In the genomic region with DNA sequence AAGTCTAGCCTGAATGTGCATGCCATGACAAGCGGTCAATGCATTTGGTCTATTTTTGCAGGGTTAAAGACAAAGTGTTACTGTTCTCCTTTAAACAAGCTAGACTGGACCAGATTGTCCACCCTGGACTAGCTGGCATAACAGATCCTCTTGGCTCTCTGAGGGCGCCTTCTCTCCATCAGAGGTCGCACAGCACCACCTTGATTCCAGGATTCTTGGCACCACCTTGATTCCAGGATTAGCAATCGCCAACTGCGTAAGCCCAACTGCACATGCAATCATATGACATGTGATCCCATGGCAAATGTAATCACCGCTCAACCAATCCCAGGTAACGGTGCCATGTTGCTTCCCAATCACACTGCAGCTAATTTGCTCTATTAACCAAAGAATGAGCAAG, we compare ENCODE assay signal across 17 cellular contexts.
DNase-seq lines count a peak whose midpoint lies in the region; ATAC-seq and TF ChIP-seq lines count a peak whose summit lies in the region.
"Had no signal": no experiment of that assay in that cellular context is flagged by ENCODE, and none has a peak within 500 bp of the region (broad histone marks: within the 10 kb centered on the region; RNA-seq: fewer than 3 reads in every experiment).

No MANE protein-coding gene starts in this region.

- ATAC-seq in stimulated activated naive B cell treated with anti-CD40 and anti-IgM and Interleukin-4, amounts not matched to agents 10 μg/mL and 1 μg/mL and 100 μg/mL, for 72 hours (replicated peaks): no peak
- ATAC-seq in HG03457 (IDR thresholded peaks at IDR 0.05; ENCODE audit: unreplicated experiment): no peak
- ATAC-seq in GM18502 (IDR thresholded peaks at IDR 0.05; ENCODE audit: poor library complexity, unreplicated experiment): no peak
- ATAC-seq: CD8-positive, alpha-beta T cell; GM12878; GM23338; HCT116 had no signal

- no peaks in the 10 kb centered on the region for H3K9me2 ChIP-seq in Karpas-422 (replicated peaks; ENCODE audit: insufficient read depth, low read length)

- 97 to 98% methylated on average over 7 of the region's 7 CpGs for WGBS in sigmoid colon, 2 donors

- peaks cover 51 to 86% of the 10 kb centered on the region in 2 donors for H3K4me1 Mint-ChIP-seq in stimulated activated naive B cell treated with anti-CD40 and anti-IgM and Interleukin-4, amounts not matched to agents 10 μg/mL and 1 μg/mL and 100 μg/mL, for 72 hours

- H3K27ac ChIP-seq in Karpas-422 (ENCODE audit: low read length) (peak overlapping the region; percentile 98), sigmoid colon (no peak overlapping the region)

- no peak overlapping the region for H3K9ac ChIP-seq in Karpas-422 (ENCODE audit: low read length)

- no peak overlapping the region for H2AFZ ChIP-seq in Karpas-422 (ENCODE audit: low read length)
- H2AFZ ChIP-seq: GM23338 had no signal

- H4K20me1 ChIP-seq in Karpas-422 (ENCODE audit: insufficient read depth, low read depth, low read length): no peaks in the 10 kb centered on the region; the same call in 1 of the 2 replicates

- H3K27me3 ChIP-seq in Karpas-422 (ENCODE audit: low read length) (no peaks in the 10 kb centered on the region), sigmoid colon (no peaks in the 10 kb centered on the region)

- no peak overlapping the region for H3K4me2 ChIP-seq in Karpas-422 (ENCODE audit: low read depth, low read length, poor library complexity, severe bottlenecking)
- H3K4me2 ChIP-seq: GM23338 had no signal

- H3K9me3 Mint-ChIP-seq in stimulated activated naive B cell treated with anti-CD40 and anti-IgM and Interleukin-4, amounts not matched to agents 10 μg/mL and 1 μg/mL and 100 μg/mL, for 72 hours: no peaks in the 10 kb centered on the region
- H3K9me3 Mint-ChIP-seq: CD8-positive, alpha-beta T cell; GM23338; H9 had no signal

- H3K4me1 ChIP-seq in Karpas-422 (ENCODE audit: low read length) (peaks cover 98% of the 10 kb centered on the region), sigmoid colon (no peaks in the 10 kb centered on the region)
- H3K4me1 ChIP-seq: Caco-2 had no signal

- TF ChIP-seq EP300 in sigmoid colon (IDR thresholded peaks at IDR 0.05): no peak

- H3K9me3 ChIP-seq in Karpas-422 (ENCODE audit: low read length) (no peaks in the 10 kb centered on the region), sigmoid colon (no peaks in the 10 kb centered on the region)
- H3K9me3 ChIP-seq: Caco-2 had no signal

- no peak overlapping the region for H3K4me3 ChIP-seq in Karpas-422 (ENCODE audit: low read length)
- no peak overlapping the region for H3K4me3 ChIP-seq in sigmoid colon
- H3K4me3 ChIP-seq: GM12878, GM23338 had no signal

- no peak for TF ChIP-seq CTCF in sigmoid colon (IDR thresholded peaks at IDR 0.05)

- H3K27me3 Mint-ChIP-seq in stimulated activated naive B cell treated with anti-CD40 and anti-IgM and Interleukin-4, amounts not matched to agents 10 μg/mL and 1 μg/mL and 100 μg/mL, for 72 hours: no peaks in the 10 kb centered on the region

- H3K36me3 ChIP-seq in Karpas-422 (ENCODE audit: insufficient read depth, low read length) (peaks cover 54% of the 10 kb centered on the region), sigmoid colon (no peaks in the 10 kb centered on the region)

- no peak for TF ChIP-seq POLR2A in sigmoid colon (IDR thresholded peaks at IDR 0.05)

- H3K27ac Mint-ChIP-seq in stimulated activated naive B cell treated with anti-CD40 and anti-IgM and Interleukin-4, amounts not matched to agents 10 μg/mL and 1 μg/mL and 100 μg/mL, for 72 hours: peak overlapping the region; percentile 47
- H3K27ac Mint-ChIP-seq: GM23338, H9 had no signal

- DNase-seq in Karpas-422 (no peak), cerebellar cortex (ENCODE audit: low spot score) (peak; percentile 78), medulla oblongata (ENCODE audit: extremely low spot score) (peak; percentile 13), occipital lobe (lab: John Stamatoyannopoulos, UW) (no peak), sigmoid colon (no peak)
- no peak for DNase-seq in stimulated activated naive B cell treated with anti-CD40 and anti-IgM and Interleukin-4, amounts not matched to agents 10 μg/mL and 1 μg/mL and 100 μg/mL, for 72 hours
- DNase-seq: Caco-2; CD8-positive, alpha-beta T cell; DMS153; DND-41; GDM1; H9 had no signal

- H3K79me2 ChIP-seq in Karpas-422 (ENCODE audit: low read length): peaks cover 60% of the 10 kb centered on the region

- H3K36me3 Mint-ChIP-seq in stimulated activated naive B cell treated with anti-CD40 and anti-IgM and Interleukin-4, amounts not matched to agents 10 μg/mL and 1 μg/mL and 100 μg/mL, for 72 hours: peaks cover 82 to 85% of the 10 kb centered on the region in 2 donors

- H3K4me3 Mint-ChIP-seq in stimulated activated naive B cell treated with anti-CD40 and anti-IgM and Interleukin-4, amounts not matched to agents 10 μg/mL and 1 μg/mL and 100 μg/mL, for 72 hours: no peak overlapping the region
- H3K4me3 Mint-ChIP-seq: CD8-positive, alpha-beta T cell; GM23338; H9 had no signal

- intact Hi-C loops in sigmoid colon (cut with DNase I): no loop called here

Comparison
In these comparisons a context has a peak if more than half of its experiments do, and no peak if none do; other contexts are left out.
1. DNase-seq: peak in cerebellar cortex (single experiment) and medulla oblongata (single experiment); none in Karpas-422 (single experiment), stimulated activated naive B cell treated with anti-CD40 and anti-IgM and Interleukin-4, amounts not matched to agents 10 μg/mL and 1 μg/mL and 100 μg/mL, for 72 hours (single experiment), occipital lobe (single experiment) and sigmoid colon (single experiment).